ENCODE assay signal across 17 cellular contexts in the genomic region with DNA sequence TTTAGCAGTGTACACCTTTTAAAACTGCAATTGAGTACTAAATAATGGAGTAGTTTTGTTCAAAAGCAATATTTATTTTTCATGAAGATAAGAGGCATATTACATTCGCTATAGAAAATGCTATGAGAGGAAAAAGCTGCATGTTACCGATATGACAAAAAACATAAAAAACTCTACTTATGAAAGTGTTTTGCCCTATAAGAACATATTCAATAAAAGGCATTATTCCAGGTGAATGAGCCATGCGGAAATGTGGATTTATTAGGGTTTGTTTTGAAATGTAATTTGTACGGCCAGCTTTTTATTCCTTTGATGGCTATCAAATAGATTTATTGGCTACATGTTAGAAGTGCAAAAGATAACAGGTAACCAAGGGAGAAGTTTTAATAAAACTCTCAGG.
DNase-seq lines count a peak whose midpoint lies in the region; ATAC-seq and TF ChIP-seq lines count a peak whose summit lies in the region.
"Had no signal": no experiment of that assay in that cellular context is flagged by ENCODE, and none has a peak within 500 bp of the region (broad histone marks: within the 10 kb centered on the region; RNA-seq: fewer than 3 reads in every experiment).

No MANE protein-coding gene starts in this region.

- peaks cover 25 to 29% of the 10 kb centered on the region in 2 donors for H3K4me1 Mint-ChIP-seq in immature natural killer cell

- WGBS in GM23248 (ENCODE audit: low coverage in 1 of 2, low lambda C conversion rate in 2 of 2, missing lambda C conversion rate in 2 of 2), 2 experiments = 95 to 98% methylated on average over 4 of the region's 4 CpGs

- H3K4me2 ChIP-seq in BLaER1 (peak overlapping the region; percentile 70), GM23248 (ENCODE audit: unreplicated experiment) (no peak overlapping the region), SU-DHL-6 (ENCODE audit: low read depth, low read length, poor library complexity, severe bottlenecking) (peak overlapping the region; percentile 78)

- H3K27me3 Mint-ChIP-seq in immature natural killer cell (ENCODE audit: low read depth in 3 of 3) = peaks cover 0 to 4% (median 0%) of the 10 kb centered on the region in 3 donors
- H3K27me3 Mint-ChIP-seq: CD4-positive, CD25-positive, alpha-beta regulatory T cell had no signal

- in situ Hi-C loops in GM23248 (cut with MboI) = no loop called here

- H4K20me1 ChIP-seq in BLaER1 (no peaks in the 10 kb centered on the region), GM23248 (ENCODE audit: insufficient read depth) (no peaks in the 10 kb centered on the region), SU-DHL-6 (ENCODE audit: low read depth, low read length) (no peaks in the 10 kb centered on the region)

- H3K36me3 ChIP-seq in BLaER1 (no peaks in the 10 kb centered on the region), GM23248 (ENCODE audit: low read depth) (no peaks in the 10 kb centered on the region), SU-DHL-6 (ENCODE audit: low read length) (no peaks in the 10 kb centered on the region; the same call in 1 of the 2 replicates)

- H3K9ac ChIP-seq in BLaER1 = peak overlapping the region; percentile 39
- no peak overlapping the region for H3K9ac ChIP-seq in GM23248
- H3K9ac ChIP-seq in SU-DHL-6 (ENCODE audit: low read length) = peak overlapping the region; percentile 42

- H3K9me3 ChIP-seq in BLaER1 (peaks cover 15% of the 10 kb centered on the region), GM23248 (ENCODE audit: low read depth) (no peaks in the 10 kb centered on the region), SU-DHL-6 (ENCODE audit: insufficient read depth, low read length) (no peaks in the 10 kb centered on the region)

- H3K4me1 ChIP-seq in BLaER1 (peaks cover 52% of the 10 kb centered on the region), GM23248 (ENCODE audit: insufficient read depth) (peaks cover 11% of the 10 kb centered on the region)
- H3K4me1 ChIP-seq: Caco-2 had no signal

- H3K9me3 Mint-ChIP-seq in immature natural killer cell = peaks cover 0 to 7% (median 4%) of the 10 kb centered on the region in 6 donors

- no peak for TF ChIP-seq CTCF in SU-DHL-6 (IDR thresholded peaks at IDR 0.05; ENCODE audit: insufficient read depth, low read length, poor library complexity, severe bottlenecking)

- H3K27me3 ChIP-seq in BLaER1 (no peaks in the 10 kb centered on the region), GM23248 (replicated peaks; ENCODE audit: insufficient read depth) (no peaks in the 10 kb centered on the region), SU-DHL-6 (ENCODE audit: low read length) (no peaks in the 10 kb centered on the region)

- no peak for ATAC-seq in GM18517 (IDR thresholded peaks at IDR 0.05; ENCODE audit: unreplicated experiment)

- H2AFZ ChIP-seq in GM23248 (peak overlapping the region; percentile 78; the same call in 1 of the 2 replicates), SU-DHL-6 (ENCODE audit: low read depth, low read length, severe bottlenecking) (peak overlapping the region; percentile 62)

- peak overlapping the region; percentile 64 to 96 (median 92) for H3K27ac Mint-ChIP-seq in immature natural killer cell

- H3F3A ChIP-seq in GM23248 (ENCODE audit: insufficient read depth) (peaks cover 6% of the 10 kb centered on the region; the same call in 1 of the 2 replicates), SU-DHL-6 (ENCODE audit: insufficient read depth) (peaks cover 38% of the 10 kb centered on the region)

- H3K27ac ChIP-seq in BLaER1 (peak overlapping the region; percentile 64), GM23248 (no peak overlapping the region), SU-DHL-6 (ENCODE audit: low read depth, low read length) (peak overlapping the region; percentile 97)
- H3K27ac ChIP-seq: HL-60 had no signal

- H3K4me3 Mint-ChIP-seq in immature natural killer cell = peak overlapping the region; percentile 28 to 79 (median 74)
- H3K4me3 Mint-ChIP-seq: CD4-positive, CD25-positive, alpha-beta regulatory T cell had no signal

- H3K4me3 ChIP-seq in BLaER1 (no peak overlapping the region), GM23248 (no peak overlapping the region), SU-DHL-6 (ENCODE audit: insufficient read depth, low read length, poor library complexity, severe bottlenecking) (no peak overlapping the region)

- H3K36me3 Mint-ChIP-seq in immature natural killer cell = peaks cover 12 to 26% (median 23%) of the 10 kb centered on the region in 3 donors
- H3K36me3 Mint-ChIP-seq: IgD-negative memory B cell had no signal

- H3K9me2 ChIP-seq in GM23248 (ENCODE audit: insufficient read depth) (no peaks in the 10 kb centered on the region), SU-DHL-6 (replicated peaks; ENCODE audit: insufficient read depth, low read length) (no peaks in the 10 kb centered on the region)

- DNase-seq in GM23248 = no peak
- no peak for DNase-seq in immature natural killer cell
- no peak for DNase-seq in SHP77 treated with DMSO at 0.1 percent for 48 hours (lab: John Stamatoyannopoulos, UW)
- no peak for DNase-seq in NCI-H524 treated with DMSO at 0.1 percent for 48 hours (lab: John Stamatoyannopoulos, UW)
- DNase-seq: Caco-2; CD4-positive, CD25-positive, alpha-beta regulatory T cell; DMS153; HCEC 1CT; NCI-H1417 treated with DMSO at 0.1 percent for 48 hours; NCI-H2029; NCI-H2171 treated with DMSO at 0.1 percent for 48 hours; NCI-H774 had no signal

- H3K79me2 ChIP-seq in GM23248 (ENCODE audit: insufficient read depth) (no peaks in the 10 kb centered on the region), SU-DHL-6 (ENCODE audit: insufficient read depth, low read length) (no peaks in the 10 kb centered on the region)
